Comparison of ENCODE assay signal across 16 cellular contexts in the genomic region with DNA sequence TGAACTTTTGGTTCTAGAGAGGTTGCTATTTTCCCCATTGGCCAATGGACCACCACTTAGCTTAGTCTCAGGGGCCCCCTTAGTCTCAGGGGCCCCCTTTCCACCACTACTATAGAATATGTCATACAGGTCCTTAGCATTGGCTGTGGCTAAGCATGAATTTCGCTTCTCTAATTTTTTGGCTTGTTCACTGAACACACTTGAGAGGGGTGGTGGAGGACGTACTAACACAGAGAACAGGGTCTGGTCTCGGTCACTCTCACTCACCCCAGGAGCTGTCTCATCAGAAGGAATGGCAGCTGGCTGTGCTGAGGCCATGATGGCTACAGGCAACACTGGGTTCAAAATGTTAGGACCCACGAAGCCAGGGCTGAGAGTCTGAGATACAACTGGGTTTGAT. TPM values are rescaled to one million over a fixed set of nuclear protein-coding genes. Genes with fewer than 3 reads are reported as not detected.
DNase-seq lines count a peak whose midpoint lies in the region; ATAC-seq and TF ChIP-seq lines count a peak whose summit lies in the region.
"Had no signal": no experiment of that assay in that cellular context is flagged by ENCODE, and none has a peak within 500 bp of the region (broad histone marks: within the 10 kb centered on the region; RNA-seq: fewer than 3 reads in every experiment).

No MANE protein-coding gene starts in this region.

- H2AK5ac ChIP-seq in H9 (ENCODE audit: insufficient read length, low read length), result no peak overlapping the region

- no peaks in the 10 kb centered on the region for H3K27me3 Mint-ChIP-seq in H9 (ENCODE audit: low read depth)

- no peak overlapping the region for H3K9ac ChIP-seq in H9 (ENCODE audit: extremely low read depth, insufficient read length, low read length)

- H3K4me1 Mint-ChIP-seq in H9, result peaks cover 0 to 7% of the 10 kb centered on the region in 2 experiments; a peak in 2 of 4 replicates

- H4K8ac ChIP-seq in H9 (replicated peaks; ENCODE audit: insufficient read length, low read depth, low read length), result no peak overlapping the region

- no peaks in the 10 kb centered on the region for H3K9me3 Mint-ChIP-seq in H9

- H3K27ac Mint-ChIP-seq in H9, result no peak overlapping the region

- no peak overlapping the region for H3T11ph ChIP-seq in H9 (ENCODE audit: low read length)

- no peaks in the 10 kb centered on the region for H3K79me2 ChIP-seq in H9 (ENCODE audit: insufficient read depth, low read length)

- no peak for TF ChIP-seq CTCF in H9 (conservative IDR thresholded peaks at IDR 0.05)

- H4K5ac ChIP-seq in H9 (ENCODE audit: insufficient read length, low read depth, low read length), result no peak overlapping the region

- H2BK20ac ChIP-seq in H9 (ENCODE audit: low read depth, low read length, poor library complexity, severe bottlenecking), result no peak overlapping the region

- H2BK120ac ChIP-seq in H9 (ENCODE audit: low read depth, low read length, poor library complexity, severe bottlenecking), result no peak overlapping the region

- DNase-seq in germinal center (ENCODE audit: low spot score) (peak; percentile 17), H9 (no peak), kidney tubule cell (ENCODE audit: low spot score) (no peak), LoVo (ENCODE audit: low spot score) (no peak), hippocampal formation (lab: John Stamatoyannopoulos, UW) (no peak)
- DNase-seq: Caco-2, MM.1S, NCI-H69, SIG-M5 had no signal

- no peaks in the 10 kb centered on the region for H3K27me3 ChIP-seq in H9 (ENCODE audit: insufficient read depth, low read length)

- no peak overlapping the region for H3K56ac ChIP-seq in H9 (ENCODE audit: insufficient read length, low read depth, low read length)

- no peak overlapping the region for H3K14ac ChIP-seq in H9 (ENCODE audit: insufficient read depth, low read length)

- peaks cover 4 to 44% (median 31%) of the 10 kb centered on the region in 3 experiments; a peak in 5 of 7 replicates for H3K36me3 Mint-ChIP-seq in H9 (ENCODE audit: insufficient read depth in 1 of 3, low read depth in 3 of 3)

- no peak overlapping the region for H2BK15ac ChIP-seq in H9 (ENCODE audit: low read depth, low read length)

- H4K91ac ChIP-seq in H9 (ENCODE audit: insufficient read length, low read depth, low read length), result no peak overlapping the region

- H2AFZ ChIP-seq in H9 (ENCODE audit: low read length), result no peak overlapping the region

- no CpG with 5 or more reads among the region's 4 CpGs for WGBS in H9 (ENCODE audit: extremely low coverage, insufficient read length, low lambda C conversion rate)

- H3K4me2 ChIP-seq in H9 (ENCODE audit: insufficient read depth, insufficient read length, low read length), result no peak overlapping the region

- no peak overlapping the region for H2BK12ac ChIP-seq in H9 (ENCODE audit: insufficient read length, low read depth, low read length)

- H3K4ac ChIP-seq in H9 (ENCODE audit: low read depth, low read length), result no peak overlapping the region

- no peak overlapping the region for H3K27ac ChIP-seq in H9 (ENCODE audit: insufficient read length, low read depth, low read length)
- H3K27ac ChIP-seq: HL-60 had no signal

- no peak overlapping the region for H2BK5ac ChIP-seq in H9 (ENCODE audit: insufficient read length, low read length)

- no peaks in the 10 kb centered on the region for H4K20me1 ChIP-seq in H9 (ENCODE audit: control insufficient read depth, insufficient read depth, insufficient read length)

- H3K4me1 ChIP-seq in H9 (ENCODE audit: insufficient read depth, low read length), result no peaks in the 10 kb centered on the region

- H3K23me2 ChIP-seq in H9 (ENCODE audit: insufficient read length, low read depth, low read length, poor library complexity, severe bottlenecking), result no peaks in the 10 kb centered on the region

- peak; percentile 73 for ATAC-seq in GM18868 (IDR thresholded peaks at IDR 0.05; ENCODE audit: unreplicated experiment)
- ATAC-seq in GM21515 (IDR thresholded peaks at IDR 0.05; ENCODE audit: unreplicated experiment), result peak; percentile 65
- peak; percentile 51 for ATAC-seq in HG03064 (IDR thresholded peaks at IDR 0.05; ENCODE audit: low read depth, unreplicated experiment)

- H3K18ac ChIP-seq in H9 (ENCODE audit: insufficient read length, low read depth, low read length), result no peak overlapping the region

- H3K79me1 ChIP-seq in H9 (ENCODE audit: insufficient read depth, low read depth, low read length, poor library complexity, severe bottlenecking), result no peaks in the 10 kb centered on the region

- H3K23ac ChIP-seq in H9 (ENCODE audit: insufficient read length, low read depth, low read length), result no peak overlapping the region

- no peak overlapping the region for H3K4me3 Mint-ChIP-seq in H9

- no peaks in the 10 kb centered on the region for H3K9me3 ChIP-seq in H9 (ENCODE audit: control insufficient read depth, low read depth, low read length)
- H3K9me3 ChIP-seq: Caco-2 had no signal

RNA-seq across cellular contexts. Expression of gene ZNF318, which starts 30.3 kb away (rescaled TPM):
- 15.0 and 16.3 TPM in 2 replicates for total RNA-seq in H9 (2021)

RNA-seq across cellular contexts. Expression of gene CRIP3, which starts 30.5 kb away (rescaled TPM):
- 15.3 and 16.9 TPM in 2 replicates for total RNA-seq in H9 (2021)
- total RNA-seq: Caco-2, endothelial cell of umbilical vein, lung microvascular endothelial cell had no signal

RNA-seq across cellular contexts. Expression of gene SLC22A7, which starts 41.1 kb away (rescaled TPM):
- total RNA-seq in H9 (2021), result not detected in 2 replicates
- total RNA-seq: Caco-2, endothelial cell of umbilical vein, lung microvascular endothelial cell, osteocyte had no signal
